ENCODE assay signal across 10 cellular contexts in genomic region chr13:79194727-79195126, GRCh38.
DNase-seq lines count a peak whose midpoint lies in the region; ATAC-seq and TF ChIP-seq lines count a peak whose summit lies in the region.
"Had no signal": no experiment of that assay in that cellular context is flagged by ENCODE, and none has a peak within 500 bp of the region (broad histone marks: within the 10 kb centered on the region; RNA-seq: fewer than 3 reads in every experiment).

No MANE protein-coding gene starts in this region.

- TF ChIP-seq CTCF in SU-DHL-6 (IDR thresholded peaks at IDR 0.05; ENCODE audit: insufficient read depth, low read length, poor library complexity, severe bottlenecking), result no peak

- H2BK12ac ChIP-seq in neuronal stem cell (ENCODE audit: low read length), result no peak overlapping the region

- no peak overlapping the region for H4K91ac ChIP-seq in neuronal stem cell (ENCODE audit: low read depth, low read length, poor library complexity)

- ATAC-seq in GM18505 (IDR thresholded peaks at IDR 0.05; ENCODE audit: unreplicated experiment) (peak; percentile 36), GM19467 (IDR thresholded peaks at IDR 0.05; ENCODE audit: unreplicated experiment) (peak; percentile 24), HG03045 (IDR thresholded peaks at IDR 0.05; ENCODE audit: unreplicated experiment) (peak; percentile 31)
- ATAC-seq: left cardiac atrium had no signal

- no peaks in the 10 kb centered on the region for H3K9me3 ChIP-seq in SU-DHL-6 (ENCODE audit: insufficient read depth, low read length)
- no peaks in the 10 kb centered on the region for H3K9me3 ChIP-seq in neuronal stem cell (replicated peaks in 1 of 2; ENCODE audit: control insufficient read depth in 2 of 2, insufficient read depth in 1 of 2, low read depth in 1 of 2, low read length in 2 of 2)

- H3K4me3 ChIP-seq in SU-DHL-6 (ENCODE audit: insufficient read depth, low read length, poor library complexity, severe bottlenecking) (peak overlapping the region; percentile 26), neuronal stem cell (ENCODE audit: low read length in 2 of 2) (no peak overlapping the region)

- no peaks in the 10 kb centered on the region for H3K4me1 ChIP-seq in neuronal stem cell (ENCODE audit: control insufficient read depth in 2 of 2, insufficient read depth in 1 of 2, low read depth in 1 of 2, low read length in 2 of 2)

- no peaks in the 10 kb centered on the region for H3K9me2 ChIP-seq in SU-DHL-6 (replicated peaks; ENCODE audit: insufficient read depth, low read length)

- no peak overlapping the region for H4K8ac ChIP-seq in neuronal stem cell (ENCODE audit: low read depth, low read length)

- no peak overlapping the region for H2BK120ac ChIP-seq in neuronal stem cell (ENCODE audit: low read depth, low read length)

- no peaks in the 10 kb centered on the region for H3K27me3 ChIP-seq in SU-DHL-6 (ENCODE audit: low read length)
- H3K27me3 ChIP-seq in neuronal stem cell (ENCODE audit: control insufficient read depth in 3 of 3, insufficient read depth in 3 of 3, low read depth in 1 of 3, low read length in 3 of 3), result no peaks in the 10 kb centered on the region

- DNase-seq in neuronal stem cell (ENCODE audit: low spot score) (no peak), activated gamma-delta T cell treated with Interleukin-2 at 50 U/mL for 16 hours (no peak), substantia nigra (lab: John Stamatoyannopoulos, UW) (no peak), glomerular visceral epithelial cell (ENCODE audit: extremely low spot score) (no peak)
- DNase-seq: left cardiac atrium had no signal

- no peak overlapping the region for H3K4ac ChIP-seq in neuronal stem cell (ENCODE audit: low read length)

- no peak overlapping the region for H2AK5ac ChIP-seq in neuronal stem cell (ENCODE audit: low read depth, low read length)

- no peak overlapping the region for H3K18ac ChIP-seq in neuronal stem cell (ENCODE audit: low read length)

- no peak overlapping the region for H2BK15ac ChIP-seq in neuronal stem cell (ENCODE audit: low read length)

- no peaks in the 10 kb centered on the region for H3K36me3 ChIP-seq in SU-DHL-6 (ENCODE audit: low read length)
- H3K36me3 ChIP-seq in neuronal stem cell (replicated peaks in 1 of 2; ENCODE audit: control insufficient read depth in 2 of 2, insufficient read depth in 2 of 2, low read length in 2 of 2), result no peaks in the 10 kb centered on the region

- H2AFZ ChIP-seq in SU-DHL-6 (ENCODE audit: low read depth, low read length, severe bottlenecking), result no peak overlapping the region
- H2AFZ ChIP-seq in neuronal stem cell (ENCODE audit: low read length), result no peak overlapping the region

- peaks cover 3% of the 10 kb centered on the region; the same call in 1 of the 2 replicates for H3F3A ChIP-seq in SU-DHL-6 (ENCODE audit: insufficient read depth)

- H3K23ac ChIP-seq in neuronal stem cell (ENCODE audit: low read depth, low read length, poor library complexity), result no peak overlapping the region

- H3K14ac ChIP-seq in neuronal stem cell (ENCODE audit: low read length), result no peak overlapping the region

- H3K79me1 ChIP-seq in neuronal stem cell (ENCODE audit: low read depth, low read length), result no peaks in the 10 kb centered on the region

- WGBS in neuronal stem cell (ENCODE audit: extremely low coverage in 2 of 2, insufficient read length in 2 of 2, insufficient replicate concordance in 1 of 2), 2 donors, result no CpG with 5 or more reads among the region's 2 CpGs

- H4K20me1 ChIP-seq in SU-DHL-6 (ENCODE audit: low read depth, low read length), result no peaks in the 10 kb centered on the region

- H3K27ac ChIP-seq in SU-DHL-6 (ENCODE audit: low read depth, low read length), result peak overlapping the region; percentile 65
- no peak overlapping the region for H3K27ac ChIP-seq in neuronal stem cell (replicated peaks; ENCODE audit: low read length)
- H3K27ac ChIP-seq in substantia nigra (ENCODE audit: low read depth, low read length, poor library complexity, severe bottlenecking), result no peak overlapping the region
- H3K27ac ChIP-seq: VCaP had no signal

- TF ChIP-seq POLR2A in GM18505 (IDR thresholded peaks at IDR 0.05; ENCODE audit: borderline replicate concordance, extremely low read depth, insufficient read depth, insufficient read length), result no peak

- H3K9ac ChIP-seq in SU-DHL-6 (ENCODE audit: low read length) (peak overlapping the region; percentile 25), neuronal stem cell (ENCODE audit: low read depth, low read length, poor library complexity) (no peak overlapping the region)

- H3K4me2 ChIP-seq in SU-DHL-6 (ENCODE audit: low read depth, low read length, poor library complexity, severe bottlenecking), result peak overlapping the region; percentile 65
- H3K4me2 ChIP-seq in neuronal stem cell (ENCODE audit: insufficient read depth, low read length, poor library complexity, severe bottlenecking), result no peak overlapping the region

- no peak overlapping the region for H2BK5ac ChIP-seq in neuronal stem cell (ENCODE audit: low read length)

- H3K79me2 ChIP-seq in SU-DHL-6 (ENCODE audit: insufficient read depth, low read length), result no peaks in the 10 kb centered on the region
